In the genomic region with DNA sequence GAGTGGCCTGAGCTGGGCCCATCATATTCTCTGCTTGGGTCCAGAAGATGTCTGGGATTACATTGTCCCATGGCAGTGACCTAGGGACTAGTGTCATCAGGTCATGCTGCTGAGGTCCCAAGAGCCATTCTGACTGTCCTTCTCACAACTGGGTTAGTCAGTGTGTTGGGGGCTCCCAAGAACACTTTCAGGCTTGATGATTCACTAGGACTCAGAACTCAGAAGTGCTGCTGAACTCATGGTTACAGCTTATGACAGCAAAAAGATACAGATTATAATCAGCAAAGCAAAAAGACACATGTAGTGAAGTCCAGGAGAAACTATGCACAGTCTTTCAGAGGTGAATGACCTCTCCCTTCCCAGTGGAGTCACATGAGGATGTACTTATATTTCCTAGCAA, we compare ENCODE assay signal across 32 cellular contexts.
DNase-seq lines count a peak whose midpoint lies in the region; ATAC-seq, FAIRE-seq and TF ChIP-seq lines count a peak whose summit lies in the region.
"Had no signal": no experiment of that assay in that cellular context is flagged by ENCODE, and none has a peak within 500 bp of the region (broad histone marks: within the 10 kb centered on the region; RNA-seq: fewer than 3 reads in every experiment).

No MANE protein-coding gene starts in this region.

- POLR2A ChIA-PET in AG04450 (lab: Yijun Ruan, JAX) = no interaction called here
- POLR2A ChIA-PET in CD4-positive, alpha-beta memory T cell (lab: Charles Lee; ENCODE audit: partially characterized antibody) = no interaction called here

- H3K4me3 Mint-ChIP-seq in activated CD4-positive, alpha-beta T cell treated with anti-CD3 and anti-CD28 coated beads, Interleukin-2, amount 10 ng/mL, durations not matched to agents 24 days and 14 days = no peak overlapping the region
- H3K4me3 Mint-ChIP-seq in CD4-positive, alpha-beta memory T cell = no peak overlapping the region
- no peak overlapping the region for H3K4me3 Mint-ChIP-seq in stimulated activated naive B cell treated with anti-CD40 and anti-IgM and Interleukin-4, amounts not matched to agents 10 μg/mL and 1 μg/mL and 100 μg/mL, for 72 hours
- H3K4me3 Mint-ChIP-seq: CD14-positive monocyte, naive B cell, T-cell had no signal

- intact Hi-C loops in activated CD4-positive, alpha-beta T cell treated with anti-CD3 and anti-CD28 coated beads, Interleukin-2, amount 10 ng/mL, durations not matched to agents 24 days and 14 days (cut with micrococcal nuclease) = no loop called here
- intact Hi-C loops in CD4-positive, alpha-beta memory T cell (cut with micrococcal nuclease) = no loop called here
- intact Hi-C loops in left ventricle myocardium inferior (cut with micrococcal nuclease) = no loop called here

- H3K27ac ChIP-seq in AG04450 (ENCODE audit: low read depth, low read length) = no peak overlapping the region
- no peak overlapping the region for H3K27ac ChIP-seq in CD4-positive, alpha-beta memory T cell (ENCODE audit: low read depth, low read length)
- H3K27ac ChIP-seq in left ventricle myocardium inferior (replicated peaks) = no peak overlapping the region
- H3K27ac ChIP-seq: adrenal gland, colonic mucosa, esophagus squamous epithelium had no signal

- no peak for FAIRE-seq in bronchial epithelial cell (lab: Jason Lieb, UNC)

- no peaks in the 10 kb centered on the region for H3K4me1 Mint-ChIP-seq in activated CD4-positive, alpha-beta T cell treated with anti-CD3 and anti-CD28 coated beads, Interleukin-2, amount 10 ng/mL, durations not matched to agents 24 days and 14 days
- no peaks in the 10 kb centered on the region for H3K4me1 Mint-ChIP-seq in CD4-positive, alpha-beta memory T cell
- no peaks in the 10 kb centered on the region for H3K4me1 Mint-ChIP-seq in stimulated activated naive B cell treated with anti-CD40 and anti-IgM and Interleukin-4, amounts not matched to agents 10 μg/mL and 1 μg/mL and 100 μg/mL, for 72 hours
- H3K4me1 Mint-ChIP-seq: CD14-positive monocyte, naive B cell, T-cell had no signal

- no peaks in the 10 kb centered on the region for H3K4me1 ChIP-seq in CD4-positive, alpha-beta memory T cell (ENCODE audit: insufficient read depth, low read length)
- no peaks in the 10 kb centered on the region for H3K4me1 ChIP-seq in left ventricle myocardium inferior
- H3K4me1 ChIP-seq: adrenal gland, colonic mucosa had no signal

- H3K36me3 Mint-ChIP-seq in activated CD4-positive, alpha-beta T cell treated with anti-CD3 and anti-CD28 coated beads, Interleukin-2, amount 10 ng/mL, durations not matched to agents 24 days and 14 days (ENCODE audit: low read depth) = no peaks in the 10 kb centered on the region
- no peaks in the 10 kb centered on the region for H3K36me3 Mint-ChIP-seq in CD4-positive, alpha-beta memory T cell
- no peaks in the 10 kb centered on the region for H3K36me3 Mint-ChIP-seq in stimulated activated naive B cell treated with anti-CD40 and anti-IgM and Interleukin-4, amounts not matched to agents 10 μg/mL and 1 μg/mL and 100 μg/mL, for 72 hours
- H3K36me3 Mint-ChIP-seq: naive B cell, T-cell had no signal

- no peak overlapping the region for H3K27ac Mint-ChIP-seq in activated CD4-positive, alpha-beta T cell treated with anti-CD3 and anti-CD28 coated beads, Interleukin-2, amount 10 ng/mL, durations not matched to agents 24 days and 14 days
- no peak overlapping the region for H3K27ac Mint-ChIP-seq in CD4-positive, alpha-beta memory T cell
- no peak overlapping the region for H3K27ac Mint-ChIP-seq in stimulated activated naive B cell treated with anti-CD40 and anti-IgM and Interleukin-4, amounts not matched to agents 10 μg/mL and 1 μg/mL and 100 μg/mL, for 72 hours
- H3K27ac Mint-ChIP-seq: CD14-positive monocyte, naive B cell, T-cell had no signal

- CTCF ChIA-PET in AG04450 (lab: Charles Lee) = interaction anchor here (1.2 kb wide), 1 partner anchor 419 kb away, joined by 4 read pairs; no protein-coding TSS in a partner anchor
- CTCF ChIA-PET in CD4-positive, alpha-beta memory T cell (lab: Charles Lee; ENCODE audit: partially characterized antibody) = no interaction called here

- H3K4me3 ChIP-seq in AG04450 (ENCODE audit: low read depth, low read length) (no peak overlapping the region), bronchial epithelial cell (ENCODE audit: low read depth, low read length) (no peak overlapping the region), left ventricle myocardium inferior (no peak overlapping the region)
- H3K4me3 ChIP-seq in CD4-positive, alpha-beta memory T cell (ENCODE audit: low read length in 2 of 2) = no peak overlapping the region
- H3K4me3 ChIP-seq: adrenal gland, colonic mucosa, esophagus squamous epithelium, MG63 had no signal

- no peaks in the 10 kb centered on the region for H3K9me3 Mint-ChIP-seq in activated CD4-positive, alpha-beta T cell treated with anti-CD3 and anti-CD28 coated beads, Interleukin-2, amount 10 ng/mL, durations not matched to agents 24 days and 14 days
- peaks cover 0 to 3% (median 0%) of the 10 kb centered on the region in 8 donors for H3K9me3 Mint-ChIP-seq in CD4-positive, alpha-beta memory T cell
- H3K9me3 Mint-ChIP-seq in stimulated activated naive B cell treated with anti-CD40 and anti-IgM and Interleukin-4, amounts not matched to agents 10 μg/mL and 1 μg/mL and 100 μg/mL, for 72 hours = peaks cover 0 to 3% of the 10 kb centered on the region in 2 donors
- H3K9me3 Mint-ChIP-seq: CD14-positive monocyte, T-cell had no signal

- peaks cover 2% of the 10 kb centered on the region for H3K27me3 Mint-ChIP-seq in activated CD4-positive, alpha-beta T cell treated with anti-CD3 and anti-CD28 coated beads, Interleukin-2, amount 10 ng/mL, durations not matched to agents 24 days and 14 days
- H3K27me3 Mint-ChIP-seq in CD4-positive, alpha-beta memory T cell = peaks cover 3 to 5% of the 10 kb centered on the region in 2 donors
- peaks cover 5 to 6% of the 10 kb centered on the region in 2 donors for H3K27me3 Mint-ChIP-seq in stimulated activated naive B cell treated with anti-CD40 and anti-IgM and Interleukin-4, amounts not matched to agents 10 μg/mL and 1 μg/mL and 100 μg/mL, for 72 hours

- H3K9me3 ChIP-seq in AG04450 (ENCODE audit: control insufficient read depth, insufficient read depth, low read length) = no peaks in the 10 kb centered on the region
- H3K9me3 ChIP-seq in CD4-positive, alpha-beta memory T cell (ENCODE audit: control insufficient read depth in 1 of 2, low read length in 2 of 2) = no peaks in the 10 kb centered on the region
- peaks cover 5% of the 10 kb centered on the region for H3K9me3 ChIP-seq in left ventricle myocardium inferior (replicated peaks)
- H3K9me3 ChIP-seq: adrenal gland, colonic mucosa, esophagus squamous epithelium, MG63 had no signal

- H3K27me3 ChIP-seq in AG04450 (ENCODE audit: control insufficient read depth, insufficient read depth, low read length) (no peaks in the 10 kb centered on the region), bronchial epithelial cell (ENCODE audit: control insufficient read depth, insufficient read depth, low read length) (no peaks in the 10 kb centered on the region), left ventricle myocardium inferior (ENCODE audit: low read depth) (no peaks in the 10 kb centered on the region)
- H3K27me3 ChIP-seq in CD4-positive, alpha-beta memory T cell (ENCODE audit: insufficient read depth, low read length) = no peaks in the 10 kb centered on the region
- H3K27me3 ChIP-seq: adrenal gland, colonic mucosa, esophagus squamous epithelium, MG63 had no signal

- TF ChIP-seq CTCF in AG04450 (IDR thresholded peaks at IDR 0.05; ENCODE audit: low read depth, low read length) (no peak), bronchial epithelial cell (IDR thresholded peaks at IDR 0.05; ENCODE audit: insufficient read depth, low read length, severe bottlenecking) (no peak), left ventricle myocardium inferior (IDR thresholded peaks at IDR 0.05; ENCODE audit: borderline replicate concordance) (no peak)

- DNase-seq in AG04450 (ENCODE audit: low read depth, low spot score) (peak; percentile 1), GM04504 (ENCODE audit: low read depth) (peak; percentile 3), bronchial epithelial cell (ENCODE audit: low read depth) (peak; percentile 25), kidney tubule cell (ENCODE audit: low spot score) (peak; percentile 26), left ventricle myocardium inferior (no peak)
- no peak for DNase-seq in activated CD4-positive, alpha-beta T cell treated with anti-CD3 and anti-CD28 coated beads, Interleukin-2, amount 10 ng/mL, durations not matched to agents 24 days and 14 days
- DNase-seq in CD4-positive, alpha-beta memory T cell = no peak
- no peak for DNase-seq in stimulated activated naive B cell treated with anti-CD40 and anti-IgM and Interleukin-4, amounts not matched to agents 10 μg/mL and 1 μg/mL and 100 μg/mL, for 72 hours
- DNase-seq: ACHN; activated CD8-positive, alpha-beta memory T cell treated with anti-CD3 and anti-CD28 coated beads for 24 hours; activated gamma-delta T cell treated with Interleukin-2 at 50 U/mL for 16 hours; activated T-cell treated with anti-CD3 and anti-CD28 coated beads, Interleukin-2, amount 50 U/mL, for 1 hour; adrenal gland; colonic mucosa; esophagus squamous epithelium; left colon; mesendoderm; MG63; naive B cell; NCI-H1417 treated with DMSO at 0.1 percent for 48 hours; NCI-H2107; NCI-H446; OCI-M1; retina; SHP77 treated with DMSO at 0.1 percent for 48 hours; stimulated activated CD4-positive, alpha-beta T cell treated with anti-CD3 and anti-CD28 coated beads, Interleukin-12 subunit alpha, Interleukin-12 subunit beta, amount 100 ng/mL, for 4 hours; stimulated activated CD4-positive, alpha-beta T cell treated with anti-CD3 and anti-CD28 coated beads, Interleukin-4, amount 100 ng/mL, for 24 hours; stimulated activated naive CD8-positive, alpha-beta T cell treated with anti-CD3 and anti-CD28 coated beads, Interleukin-15, Interleukin-2, amounts not matched to agents 100 U/mL and 50 U/mL, for 24 hours; T-cell had no signal

- no peak for ATAC-seq in stimulated activated naive B cell treated with anti-CD40 and anti-IgM and Interleukin-4, amounts not matched to agents 10 μg/mL and 1 μg/mL and 100 μg/mL, for 72 hours (replicated peaks)
- ATAC-seq: activated CD4-positive, CD25-positive, alpha-beta regulatory T cell treated with anti-CD3 and anti-CD28 coated beads, Interleukin-2, amount 50 U/mL, for 24 hours; HCT116; left colon; stimulated activated naive CD8-positive, alpha-beta T cell treated with anti-CD3 and anti-CD28 coated beads, Interleukin-15, Interleukin-2, amounts not matched to agents 100 U/mL and 50 U/mL, for 24 hours; T-cell had no signal

- H3K36me3 ChIP-seq in bronchial epithelial cell (ENCODE audit: control insufficient read depth, insufficient read depth, low read length) (no peaks in the 10 kb centered on the region), left ventricle myocardium inferior (no peaks in the 10 kb centered on the region)
- H3K36me3 ChIP-seq in CD4-positive, alpha-beta memory T cell (ENCODE audit: insufficient read depth, low read length) = no peaks in the 10 kb centered on the region
- H3K36me3 ChIP-seq: adrenal gland, colonic mucosa, esophagus squamous epithelium, MG63 had no signal

Comparison
In these comparisons a context has a peak if more than half of its experiments do, and no peak if none do; other contexts are left out.
1. DNase-seq: peak in AG04450 (single experiment), GM04504 (single experiment), bronchial epithelial cell (single experiment) and kidney tubule cell (single experiment); none in activated CD4-positive, alpha-beta T cell treated with anti-CD3 and anti-CD28 coated beads, Interleukin-2, amount 10 ng/mL, durations not matched to agents 24 days and 14 days (single experiment), CD4-positive, alpha-beta memory T cell (0 of 5), stimulated activated naive B cell treated with anti-CD40 and anti-IgM and Interleukin-4, amounts not matched to agents 10 μg/mL and 1 μg/mL and 100 μg/mL, for 72 hours (single experiment) and left ventricle myocardium inferior (single experiment).